ENCODE assay signal across 13 cellular contexts in genomic region chr3:134314588-134315285, GRCh38. TPM values are rescaled to one million over a fixed set of nuclear protein-coding genes. Genes with fewer than 3 reads are reported as not detected.
A peak's percentile ranks its signal among the peaks of the same experiment; 100 is the strongest.
DNase-seq lines count a peak whose midpoint lies in the region; ATAC-seq and TF ChIP-seq lines count a peak whose summit lies in the region.
"Had no signal": no experiment of that assay in that cellular context is flagged by ENCODE, and none has a peak within 500 bp of the region (broad histone marks: within the 10 kb centered on the region; RNA-seq: fewer than 3 reads in every experiment).

No MANE protein-coding gene starts in this region.

- peaks cover 35% of the 10 kb centered on the region for H3K4me1 Mint-ChIP-seq in GM23338
- H3K4me1 Mint-ChIP-seq: IgD-negative memory B cell had no signal

- peaks cover 30% of the 10 kb centered on the region for H3K4me1 ChIP-seq in GM23338 (ENCODE audit: insufficient read depth)
- peaks cover 30 to 66% of the 10 kb centered on the region in 2 donors for H3K4me1 ChIP-seq in ascending aorta
- H3K4me1 ChIP-seq in right cardiac atrium (ENCODE audit: control insufficient read depth, insufficient read depth, low read length) = peaks cover 20% of the 10 kb centered on the region
- peaks cover 31 to 45% of the 10 kb centered on the region in 2 donors for H3K4me1 ChIP-seq in gastrocnemius medialis

- ATAC-seq in GM23338 = no peak
- ATAC-seq in right cardiac atrium = no peak
- peak in 1 of 2 donors; percentile 4 for ATAC-seq in gastrocnemius medialis
- ATAC-seq: naive thymus-derived CD8-positive, alpha-beta T cell had no signal

- no peaks in the 10 kb centered on the region for H3K9me2 ChIP-seq in GM23338 (ENCODE audit: insufficient read depth)

- 44% methylated on average over 6 of the region's 6 CpGs for WGBS in right cardiac atrium

- no peaks in the 10 kb centered on the region for H3K36me3 Mint-ChIP-seq in GM23338 (ENCODE audit: low read depth)
- H3K36me3 Mint-ChIP-seq: IgD-negative memory B cell; naive thymus-derived CD8-positive, alpha-beta T cell had no signal

- H3K27ac Mint-ChIP-seq in GM23338 = no peak overlapping the region

- H3K4me3 Mint-ChIP-seq in GM23338 = no peak overlapping the region; the same call in 2 of the 3 replicates

- TF ChIP-seq POLR2A in gastrocnemius medialis (IDR thresholded peaks at IDR 0.05) = no peak

- peaks cover 39% of the 10 kb centered on the region for H3K27me3 ChIP-seq in GM23338 (ENCODE audit: insufficient read depth)
- H3K27me3 ChIP-seq in ascending aorta = no peaks in the 10 kb centered on the region
- no peaks in the 10 kb centered on the region for H3K27me3 ChIP-seq in right cardiac atrium (ENCODE audit: control insufficient read depth, insufficient read depth)
- no peaks in the 10 kb centered on the region for H3K27me3 ChIP-seq in gastrocnemius medialis

- H3K36me3 ChIP-seq in GM23338 (ENCODE audit: insufficient read depth) = no peaks in the 10 kb centered on the region
- no peaks in the 10 kb centered on the region for H3K36me3 ChIP-seq in ascending aorta
- H3K36me3 ChIP-seq in gastrocnemius medialis = no peaks in the 10 kb centered on the region

- H3K4me3 ChIP-seq in GM23338 (no peak overlapping the region), ascending aorta (peak overlapping the region in 1 of 2 donors; percentile 67), right cardiac atrium (ENCODE audit: low read length) (no peak overlapping the region), gastrocnemius medialis (no peak overlapping the region)

- in situ Hi-C loops in gastrocnemius medialis (cut with MboI; ENCODE audit: low sequenced_read_pairs in 4 of 4) (no loop called here), KBM-7 (cut with MboI; ENCODE audit: low pct_unique_long_range_greater_than_20kb, low sequenced_read_pairs) (no loop called here)

- intact Hi-C loops in ascending aorta (cut with DNase I) (loop anchor here (1.0 to 10.0 kb wide), 3 partner anchors 17 to 740 kb away; partner anchors contain the start of gene CDV3), right cardiac atrium (cut with DNase I) (loop anchor here in 2 of 4 donors (5.0 kb wide), 3 partner anchors 58 to 158 kb away; partner anchors contain the start of gene AMOTL2 (in 1 of the 2)), gastrocnemius medialis (cut with DNase I; ENCODE audit: low total_unique reads) (no loop called here)

- 0 out of 2 replicates have a peak overlapping the region, but pooled peaks have one; percentile 84 for H2AFZ ChIP-seq in GM23338

- 0 out of 2 replicates have a peak, but pooled peaks cover 9% of the 10 kb centered on the region for H3F3A ChIP-seq in GM23338 (replicated peaks; ENCODE audit: low read depth)

- no peaks in the 10 kb centered on the region for H3K9me3 Mint-ChIP-seq in GM23338
- H3K9me3 Mint-ChIP-seq: naive thymus-derived CD8-positive, alpha-beta T cell had no signal

- H3K4me2 ChIP-seq in GM23338 = peak overlapping the region; percentile 95

- DNase-seq in GM23338 (ENCODE audit: low spot score) (no peak), ascending aorta (ENCODE audit: low spot score in 2 of 2) (peak in 1 of 2 donors; percentile 69), right cardiac atrium (peak in 1 of 3 donors; percentile 45), gastrocnemius medialis (peak in 1 of 2 donors; percentile 55), SKM-1 treated with dmso at 0.1 percent for 144 hours (lab: John Stamatoyannopoulos, UW; ENCODE audit: unreplicated experiment) (no peak), KBM-7 (no peak), DMS53 (lab: John Stamatoyannopoulos, UW) (no peak), SKM-1 (lab: John Stamatoyannopoulos, UW; ENCODE audit: unreplicated experiment) (no peak)
- DNase-seq: activated CD4-positive, alpha-beta T cell treated with anti-CD3 and anti-CD28 coated beads, Interleukin-2, amount 50 U/mL, for 48 hours; amygdala; naive thymus-derived CD8-positive, alpha-beta T cell; NCI-H2171 had no signal

- H4K20me1 ChIP-seq in GM23338 (replicated peaks; ENCODE audit: insufficient read depth) = no peaks in the 10 kb centered on the region

- H3K9me3 ChIP-seq in ascending aorta = no peaks in the 10 kb centered on the region
- no peaks in the 10 kb centered on the region for H3K9me3 ChIP-seq in right cardiac atrium (ENCODE audit: control insufficient read depth, low read length)
- no peaks in the 10 kb centered on the region for H3K9me3 ChIP-seq in gastrocnemius medialis

- peaks cover 23% of the 10 kb centered on the region for H3K27me3 Mint-ChIP-seq in GM23338 (ENCODE audit: insufficient read depth, low read depth, poor library complexity)

- no peaks in the 10 kb centered on the region for H3K79me2 ChIP-seq in GM23338 (replicated peaks; ENCODE audit: insufficient read depth)

- TF ChIP-seq CTCF in GM23338 (conservative IDR thresholded peaks at IDR 0.05; ENCODE audit: low read depth in 2 of 2) (no peak), ascending aorta (IDR thresholded peaks at IDR 0.05) (no peak), gastrocnemius medialis (IDR thresholded peaks at IDR 0.05 in 4 of 5, conservative IDR thresholded peaks at IDR 0.05 in 1 of 5) (no peak)

- no peak overlapping the region for H3K27ac ChIP-seq in GM23338 (ENCODE audit: low read depth)
- peak overlapping the region; percentile 94 to 97 for H3K27ac ChIP-seq in ascending aorta
- peak overlapping the region; percentile 77 for H3K27ac ChIP-seq in right cardiac atrium (ENCODE audit: low read length)
- H3K27ac ChIP-seq in gastrocnemius medialis = peak overlapping the region; percentile 66 to 83 (median 81)

TF ChIP-seq in GM23338, 12 proteins besides CTCF, POLR2A, EP300 and RAD21:
- TF ChIP-seq NANOG (IDR thresholded peaks at IDR 0.05; ENCODE audit: borderline replicate concordance) (no peak), POLR2AphosphoS5 (IDR thresholded peaks at IDR 0.05; ENCODE audit: low read depth) (no peak), ETS1 (IDR thresholded peaks at IDR 0.05) (no peak), EZH2 (IDR thresholded peaks at IDR 0.05; ENCODE audit: low read depth, unreplicated experiment) (no peak), STAT1 (IDR thresholded peaks at IDR 0.05; ENCODE audit: unreplicated experiment) (no peak), REST (IDR thresholded peaks at IDR 0.05; ENCODE audit: unreplicated experiment) (no peak), ZNF114 (CRISPR knock-in tag; IDR thresholded peaks at IDR 0.05) (no peak), EZH2phosphoT487 (IDR thresholded peaks at IDR 0.05; ENCODE audit: unreplicated experiment) (no peak), CREB1 (CRISPR knock-in tag; IDR thresholded peaks at IDR 0.05; ENCODE audit: low read depth) (no peak)

RNA-seq across cellular contexts. Expression of gene AMOTL2, which starts 59.5 kb away (rescaled TPM):
- 96.2 and 102 TPM in 2 replicates for total RNA-seq in GM23338 (2014; rRNA removed; shearing (Covaris generic))
- 17.4 and 17.9 TPM in 2 replicates for polyA plus RNA-seq in GM23338 (2016; fragmentation: Nextera tagmentation; extraction: Ambion mirVana)
- total RNA-seq in ascending aorta = 156 TPM
- total RNA-seq in right cardiac atrium = 10 to 100 TPM; 44.6 to 57.6 (median 47.6) TPM
- polyA plus RNA-seq in right cardiac atrium = 22.9 TPM
- total RNA-seq in gastrocnemius medialis = 10 to 100 TPM; 17.9 to 29.9 (median 20.6) TPM
- total RNA-seq: naive thymus-derived CD8-positive, alpha-beta T cell had no signal
- polyA plus RNA-seq: IgD-negative memory B cell; naive thymus-derived CD8-positive, alpha-beta T cell had no signal
